ENCODE assay signal across 10 cellular contexts in genomic region chr5:57094753-57095683, GRCh38.
DNase-seq lines count a peak whose midpoint lies in the region; ATAC-seq and TF ChIP-seq lines count a peak whose summit lies in the region.
"Had no signal": no experiment of that assay in that cellular context is flagged by ENCODE, and none has a peak within 500 bp of the region (broad histone marks: within the 10 kb centered on the region; RNA-seq: fewer than 3 reads in every experiment).

No MANE protein-coding gene starts in this region.

- H3K4me3 ChIP-seq in endodermal cell (ENCODE audit: low read length) = no peak overlapping the region

- intact Hi-C loops in activated CD4-positive, alpha-beta memory T cell treated with anti-CD3 and anti-CD28 coated beads for 36 hours (cut with micrococcal nuclease) = no loop called here

- H3K27ac ChIP-seq in endodermal cell (ENCODE audit: low read depth, low read length) = no peak overlapping the region

- CTCF ChIA-PET in activated CD4-positive, alpha-beta memory T cell treated with anti-CD3 and anti-CD28 coated beads for 36 hours (lab: Charles Lee) = interaction anchor here (1.1 to 1.5 kb wide), 3 partner anchors 13 to 193 kb away, joined by 3 to 4 read pairs (median 4); no protein-coding TSS in a partner anchor
- CTCF ChIA-PET in activated CD4-positive, alpha-beta memory T cell treated with anti-CD3 and anti-CD28 coated beads, Interleukin-2, amount 10 ng/mL, durations not matched to agents 7 days and 5 days (lab: Charles Lee) = interaction anchor here (0.6 to 1.2 kb wide), 3 partner anchors 65 to 125 kb away, joined by 3 read pairs; no protein-coding TSS in a partner anchor

- no peaks in the 10 kb centered on the region for H3K36me3 ChIP-seq in endodermal cell (ENCODE audit: control insufficient read depth, insufficient read depth, low read length)

- no peak for ATAC-seq in stimulated activated memory B cell treated with anti-CD40 and anti-IgM and Interleukin-4, amounts not matched to agents 10 μg/mL and 1 μg/mL and 100 μg/mL, for 72 hours
- ATAC-seq in HG02759 (IDR thresholded peaks at IDR 0.05; ENCODE audit: unreplicated experiment) = no peak

- no peaks in the 10 kb centered on the region for H3K27me3 Mint-ChIP-seq in activated CD4-positive, alpha-beta memory T cell treated with anti-CD3 and anti-CD28 coated beads for 36 hours
- peaks cover 5% of the 10 kb centered on the region for H3K27me3 Mint-ChIP-seq in activated CD4-positive, alpha-beta memory T cell treated with anti-CD3 and anti-CD28 coated beads, Interleukin-2, amount 10 ng/mL, durations not matched to agents 7 days and 5 days
- H3K27me3 Mint-ChIP-seq in endodermal cell (ENCODE audit: insufficient read depth) = no peaks in the 10 kb centered on the region
- no peaks in the 10 kb centered on the region for H3K27me3 Mint-ChIP-seq in stimulated activated memory B cell treated with anti-CD40 and anti-IgM and Interleukin-4, amounts not matched to agents 10 μg/mL and 1 μg/mL and 100 μg/mL, for 72 hours

- POLR2A ChIA-PET in activated CD4-positive, alpha-beta memory T cell treated with anti-CD3 and anti-CD28 coated beads for 36 hours (lab: Charles Lee) = no interaction called here
- POLR2A ChIA-PET in activated CD4-positive, alpha-beta memory T cell treated with anti-CD3 and anti-CD28 coated beads, Interleukin-2, amount 10 ng/mL, durations not matched to agents 7 days and 5 days (lab: Charles Lee) = no interaction called here

- no peaks in the 10 kb centered on the region for H3K4me1 Mint-ChIP-seq in activated CD4-positive, alpha-beta memory T cell treated with anti-CD3 and anti-CD28 coated beads for 36 hours (ENCODE audit: low read depth)
- no peaks in the 10 kb centered on the region for H3K4me1 Mint-ChIP-seq in activated CD4-positive, alpha-beta memory T cell treated with anti-CD3 and anti-CD28 coated beads, Interleukin-2, amount 10 ng/mL, durations not matched to agents 7 days and 5 days
- peaks cover 13% of the 10 kb centered on the region for H3K4me1 Mint-ChIP-seq in endodermal cell
- H3K4me1 Mint-ChIP-seq in stimulated activated memory B cell treated with anti-CD40 and anti-IgM and Interleukin-4, amounts not matched to agents 10 μg/mL and 1 μg/mL and 100 μg/mL, for 72 hours = peaks cover 17% of the 10 kb centered on the region
- H3K4me1 Mint-ChIP-seq: CD14-positive monocyte had no signal

- peak; percentile 75 for TF ChIP-seq CTCF in endodermal cell (conservative IDR thresholded peaks at IDR 0.05)

- H3K9me3 ChIP-seq in endodermal cell (ENCODE audit: control insufficient read depth, low read length) = peaks cover 38% of the 10 kb centered on the region

- no peak overlapping the region for H3K9ac ChIP-seq in endodermal cell (ENCODE audit: extremely low read depth, low read length, poor library complexity, severe bottlenecking)

- no peak overlapping the region for H3K27ac Mint-ChIP-seq in activated CD4-positive, alpha-beta memory T cell treated with anti-CD3 and anti-CD28 coated beads for 36 hours
- H3K27ac Mint-ChIP-seq in activated CD4-positive, alpha-beta memory T cell treated with anti-CD3 and anti-CD28 coated beads, Interleukin-2, amount 10 ng/mL, durations not matched to agents 7 days and 5 days = no peak overlapping the region
- peak overlapping the region; percentile 84 for H3K27ac Mint-ChIP-seq in endodermal cell
- H3K27ac Mint-ChIP-seq in stimulated activated memory B cell treated with anti-CD40 and anti-IgM and Interleukin-4, amounts not matched to agents 10 μg/mL and 1 μg/mL and 100 μg/mL, for 72 hours = peak overlapping the region; percentile 25
- H3K27ac Mint-ChIP-seq: CD14-positive monocyte had no signal

- peaks cover 13% of the 10 kb centered on the region for H3K36me3 Mint-ChIP-seq in activated CD4-positive, alpha-beta memory T cell treated with anti-CD3 and anti-CD28 coated beads for 36 hours
- H3K36me3 Mint-ChIP-seq in activated CD4-positive, alpha-beta memory T cell treated with anti-CD3 and anti-CD28 coated beads, Interleukin-2, amount 10 ng/mL, durations not matched to agents 7 days and 5 days (ENCODE audit: low read depth) = peaks cover 6% of the 10 kb centered on the region
- no peaks in the 10 kb centered on the region for H3K36me3 Mint-ChIP-seq in endodermal cell (ENCODE audit: low read depth)
- peaks cover 35% of the 10 kb centered on the region for H3K36me3 Mint-ChIP-seq in stimulated activated memory B cell treated with anti-CD40 and anti-IgM and Interleukin-4, amounts not matched to agents 10 μg/mL and 1 μg/mL and 100 μg/mL, for 72 hours
- H3K36me3 Mint-ChIP-seq: CD14-positive monocyte had no signal

- 78 to 88% methylated on average over 6 to 10 of the region's 10 CpGs for whole genome bisulfite sequencing in endodermal cell (ENCODE audit: insufficient coverage in 1 of 2, insufficient read length in 1 of 2), 2 experiments

- peak; percentile 15 for DNase-seq in activated CD4-positive, alpha-beta memory T cell treated with anti-CD3 and anti-CD28 coated beads for 36 hours
- no peak for DNase-seq in activated CD4-positive, alpha-beta memory T cell treated with anti-CD3 and anti-CD28 coated beads, Interleukin-2, amount 10 ng/mL, durations not matched to agents 7 days and 5 days
- DNase-seq in NAMALWA (ENCODE audit: low spot score) = peak; percentile 23
- peak; percentile 92 for DNase-seq in endodermal cell
- no peak for DNase-seq in NCI-H1436 treated with DMSO at 0.1 percent for 48 hours (lab: John Stamatoyannopoulos, UW)
- DNase-seq in NCI-H128 (lab: John Stamatoyannopoulos, UW; ENCODE audit: unreplicated experiment) = no peak
- DNase-seq: NCI-H2171 had no signal

- H3K4me3 Mint-ChIP-seq in activated CD4-positive, alpha-beta memory T cell treated with anti-CD3 and anti-CD28 coated beads for 36 hours = no peak overlapping the region
- no peak overlapping the region for H3K4me3 Mint-ChIP-seq in activated CD4-positive, alpha-beta memory T cell treated with anti-CD3 and anti-CD28 coated beads, Interleukin-2, amount 10 ng/mL, durations not matched to agents 7 days and 5 days
- H3K4me3 Mint-ChIP-seq in endodermal cell = no peak overlapping the region
- H3K4me3 Mint-ChIP-seq in stimulated activated memory B cell treated with anti-CD40 and anti-IgM and Interleukin-4, amounts not matched to agents 10 μg/mL and 1 μg/mL and 100 μg/mL, for 72 hours = no peak overlapping the region
- H3K4me3 Mint-ChIP-seq: CD14-positive monocyte had no signal

- peaks cover 29% of the 10 kb centered on the region for H3K9me3 Mint-ChIP-seq in activated CD4-positive, alpha-beta memory T cell treated with anti-CD3 and anti-CD28 coated beads for 36 hours
- peaks cover 20% of the 10 kb centered on the region for H3K9me3 Mint-ChIP-seq in activated CD4-positive, alpha-beta memory T cell treated with anti-CD3 and anti-CD28 coated beads, Interleukin-2, amount 10 ng/mL, durations not matched to agents 7 days and 5 days
- H3K9me3 Mint-ChIP-seq in endodermal cell = peaks cover 33% of the 10 kb centered on the region
- peaks cover 25% of the 10 kb centered on the region for H3K9me3 Mint-ChIP-seq in stimulated activated memory B cell treated with anti-CD40 and anti-IgM and Interleukin-4, amounts not matched to agents 10 μg/mL and 1 μg/mL and 100 μg/mL, for 72 hours

- peaks cover 3% of the 10 kb centered on the region for H3K4me1 ChIP-seq in endodermal cell (ENCODE audit: control insufficient read depth, insufficient read depth, low read length)

- no peaks in the 10 kb centered on the region for H3K27me3 ChIP-seq in endodermal cell (ENCODE audit: control insufficient read depth, insufficient read depth, low read length, poor library complexity, severe bottlenecking)

Comparison
In these comparisons a context has a peak if more than half of its experiments do, and no peak if none do; other contexts are left out.
1. DNase-seq: peak in activated CD4-positive, alpha-beta memory T cell treated with anti-CD3 and anti-CD28 coated beads for 36 hours (single experiment), NAMALWA (single experiment) and endodermal cell (single experiment); none in activated CD4-positive, alpha-beta memory T cell treated with anti-CD3 and anti-CD28 coated beads, Interleukin-2, amount 10 ng/mL, durations not matched to agents 7 days and 5 days (single experiment), NCI-H1436 treated with DMSO at 0.1 percent for 48 hours (single experiment) and NCI-H128 (single experiment).
2. H3K27ac Mint-ChIP-seq: peak in endodermal cell (single experiment) and stimulated activated memory B cell treated with anti-CD40 and anti-IgM and Interleukin-4, amounts not matched to agents 10 μg/mL and 1 μg/mL and 100 μg/mL, for 72 hours (single experiment); none in activated CD4-positive, alpha-beta memory T cell treated with anti-CD3 and anti-CD28 coated beads for 36 hours (single experiment) and activated CD4-positive, alpha-beta memory T cell treated with anti-CD3 and anti-CD28 coated beads, Interleukin-2, amount 10 ng/mL, durations not matched to agents 7 days and 5 days (single experiment).